In the genomic region with DNA sequence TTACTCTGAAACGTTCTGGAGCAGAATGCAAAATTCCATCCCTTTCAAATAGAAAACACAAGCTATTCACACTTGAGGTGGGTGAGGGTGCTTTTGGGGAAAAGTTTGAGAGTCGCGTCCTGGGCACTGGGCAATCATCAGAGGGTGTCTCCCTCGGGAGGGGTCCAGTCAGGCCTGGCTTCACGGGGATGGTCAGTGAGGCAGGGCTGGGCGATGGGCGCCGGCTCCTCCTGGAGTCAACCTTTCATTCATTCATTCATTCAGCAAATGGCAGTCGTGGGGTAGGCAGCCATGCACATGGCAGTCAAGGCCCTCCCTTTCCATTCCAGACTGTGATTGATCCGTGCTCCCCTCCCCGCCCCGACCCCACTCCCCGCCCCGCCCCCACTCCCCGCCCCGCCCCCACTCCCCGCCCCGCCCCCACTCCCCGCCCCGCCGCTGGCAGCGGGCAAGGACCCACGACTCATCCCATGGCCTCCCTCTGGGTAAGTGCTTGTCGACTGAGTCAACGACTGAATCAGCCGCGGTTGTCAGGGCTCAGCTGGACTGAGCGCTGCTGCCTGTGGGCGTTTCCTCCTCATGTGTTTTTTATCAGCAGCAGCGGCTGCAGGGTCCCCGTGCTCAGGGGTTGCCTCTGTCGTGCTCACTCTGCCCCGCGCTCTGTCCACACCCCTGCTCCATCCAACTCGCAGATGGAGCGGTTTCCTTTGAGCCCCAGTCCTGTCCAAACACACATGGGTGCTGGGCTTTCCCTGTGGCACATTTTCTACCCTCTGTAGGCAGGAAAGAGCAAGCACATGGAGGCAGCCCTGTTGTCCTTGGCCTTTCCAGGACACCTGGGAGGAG, we compare ENCODE assay signal across 1 cellular context.
TF ChIP-seq lines count a peak whose summit lies in the region.

No MANE protein-coding gene starts in this region.

TF ChIP-seq in HepG2, 621 proteins besides CTCF, POLR2A, EP300 and RAD21 (continued from another document and continues in another):
- TF ChIP-seq FOXA1 (IDR thresholded peaks at IDR 0.05) (no peak), FOXA1 (CRISPR knock-in tag; IDR thresholded peaks at IDR 0.05) (no peak), ZNF24 (IDR thresholded peaks at IDR 0.05) (0 out of 2 replicates have a peak, but pooled peaks have one; percentile 70), RARA (CRISPR knock-in tag; IDR thresholded peaks at IDR 0.05) (no peak; the same call in 1 of the 2 replicates), XBP1 (CRISPR knock-in tag; IDR thresholded peaks at IDR 0.05) (no peak), HDAC2 (CRISPR knock-in tag; IDR thresholded peaks at IDR 0.05) (no peak), ZNF883 (CRISPR knock-in tag; IDR thresholded peaks at IDR 0.05; ENCODE audit: not compliant biosample characterization) (no peak), ZFP90 (CRISPR knock-in tag; IDR thresholded peaks at IDR 0.05; ENCODE audit: borderline replicate concordance) (no peak), SALL1 (CRISPR knock-in tag; IDR thresholded peaks at IDR 0.05) (peak; percentile 15; the same call in 1 of the 2 replicates), FOSL2 (CRISPR knock-in tag; IDR thresholded peaks at IDR 0.05) (peak; percentile 58; the same call in 1 of the 2 replicates), MEIS2 (CRISPR knock-in tag; IDR thresholded peaks at IDR 0.05) (0 out of 2 replicates have a peak, but pooled peaks have one; percentile 23), IRF2 (CRISPR knock-in tag; IDR thresholded peaks at IDR 0.05) (no peak), ZNF232 (CRISPR knock-in tag; IDR thresholded peaks at IDR 0.05; ENCODE audit: borderline replicate concordance) (no peak), CBX2 (IDR thresholded peaks at IDR 0.05; ENCODE audit: low read depth, low read length) (no peak), CBX2 (CRISPR knock-in tag; IDR thresholded peaks at IDR 0.05; ENCODE audit: low read depth) (no peak), ZNF577 (CRISPR knock-in tag; IDR thresholded peaks at IDR 0.05; ENCODE audit: borderline replicate concordance, low read depth) (no peak), KDM2A (CRISPR knock-in tag; IDR thresholded peaks at IDR 0.05; ENCODE audit: borderline replicate concordance, low read depth) (no peak), ZBTB1 (CRISPR knock-in tag; IDR thresholded peaks at IDR 0.05; ENCODE audit: borderline replicate concordance) (no peak), SATB2 (CRISPR knock-in tag; IDR thresholded peaks at IDR 0.05) (no peak), PHF8 (CRISPR knock-in tag; IDR thresholded peaks at IDR 0.05) (0 out of 2 replicates have a peak, but pooled peaks have one; percentile 15), ZNF879 (CRISPR knock-in tag; IDR thresholded peaks at IDR 0.05) (no peak), ZNF3 (CRISPR knock-in tag; IDR thresholded peaks at IDR 0.05) (peak; percentile 70), RBM22 (optimal IDR thresholded peaks at IDR 0.05; ENCODE audit: low read length) (no peak)
- TF ChIP-seq, protein P1, sequence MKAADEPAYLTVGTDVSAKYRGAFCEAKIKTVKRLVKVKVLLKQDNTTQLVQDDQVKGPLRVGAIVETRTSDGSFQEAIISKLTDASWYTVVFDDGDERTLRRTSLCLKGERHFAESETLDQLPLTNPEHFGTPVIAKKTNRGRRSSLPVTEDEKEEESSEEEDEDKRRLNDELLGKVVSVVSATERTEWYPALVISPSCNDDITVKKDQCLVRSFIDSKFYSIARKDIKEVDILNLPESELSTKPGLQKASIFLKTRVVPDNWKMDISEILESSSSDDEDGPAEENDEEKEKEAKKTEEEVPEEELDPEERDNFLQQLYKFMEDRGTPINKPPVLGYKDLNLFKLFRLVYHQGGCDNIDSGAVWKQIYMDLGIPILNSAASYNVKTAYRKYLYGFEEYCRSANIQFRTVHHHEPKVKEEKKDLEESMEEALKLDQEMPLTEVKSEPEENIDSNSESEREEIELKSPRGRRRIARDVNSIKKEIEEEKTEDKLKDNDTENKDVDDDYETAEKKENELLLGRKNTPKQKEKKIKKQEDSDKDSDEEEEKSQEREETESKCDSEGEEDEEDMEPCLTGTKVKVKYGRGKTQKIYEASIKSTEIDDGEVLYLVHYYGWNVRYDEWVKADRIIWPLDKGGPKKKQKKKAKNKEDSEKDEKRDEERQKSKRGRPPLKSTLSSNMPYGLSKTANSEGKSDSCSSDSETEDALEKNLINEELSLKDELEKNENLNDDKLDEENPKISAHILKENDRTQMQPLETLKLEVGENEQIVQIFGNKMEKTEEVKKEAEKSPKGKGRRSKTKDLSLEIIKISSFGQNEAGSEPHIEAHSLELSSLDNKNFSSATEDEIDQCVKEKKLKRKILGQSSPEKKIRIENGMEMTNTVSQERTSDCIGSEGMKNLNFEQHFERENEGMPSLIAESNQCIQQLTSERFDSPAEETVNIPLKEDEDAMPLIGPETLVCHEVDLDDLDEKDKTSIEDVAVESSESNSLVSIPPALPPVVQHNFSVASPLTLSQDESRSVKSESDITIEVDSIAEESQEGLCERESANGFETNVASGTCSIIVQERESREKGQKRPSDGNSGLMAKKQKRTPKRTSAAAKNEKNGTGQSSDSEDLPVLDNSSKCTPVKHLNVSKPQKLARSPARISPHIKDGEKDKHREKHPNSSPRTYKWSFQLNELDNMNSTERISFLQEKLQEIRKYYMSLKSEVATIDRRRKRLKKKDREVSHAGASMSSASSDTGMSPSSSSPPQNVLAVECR (CRISPR knock-in tag; IDR thresholded peaks at IDR 0.05; ENCODE audit: borderline replicate concordance), result peak; percentile 14; the same call in 1 of the 2 replicates
- TF ChIP-seq, protein P2, sequence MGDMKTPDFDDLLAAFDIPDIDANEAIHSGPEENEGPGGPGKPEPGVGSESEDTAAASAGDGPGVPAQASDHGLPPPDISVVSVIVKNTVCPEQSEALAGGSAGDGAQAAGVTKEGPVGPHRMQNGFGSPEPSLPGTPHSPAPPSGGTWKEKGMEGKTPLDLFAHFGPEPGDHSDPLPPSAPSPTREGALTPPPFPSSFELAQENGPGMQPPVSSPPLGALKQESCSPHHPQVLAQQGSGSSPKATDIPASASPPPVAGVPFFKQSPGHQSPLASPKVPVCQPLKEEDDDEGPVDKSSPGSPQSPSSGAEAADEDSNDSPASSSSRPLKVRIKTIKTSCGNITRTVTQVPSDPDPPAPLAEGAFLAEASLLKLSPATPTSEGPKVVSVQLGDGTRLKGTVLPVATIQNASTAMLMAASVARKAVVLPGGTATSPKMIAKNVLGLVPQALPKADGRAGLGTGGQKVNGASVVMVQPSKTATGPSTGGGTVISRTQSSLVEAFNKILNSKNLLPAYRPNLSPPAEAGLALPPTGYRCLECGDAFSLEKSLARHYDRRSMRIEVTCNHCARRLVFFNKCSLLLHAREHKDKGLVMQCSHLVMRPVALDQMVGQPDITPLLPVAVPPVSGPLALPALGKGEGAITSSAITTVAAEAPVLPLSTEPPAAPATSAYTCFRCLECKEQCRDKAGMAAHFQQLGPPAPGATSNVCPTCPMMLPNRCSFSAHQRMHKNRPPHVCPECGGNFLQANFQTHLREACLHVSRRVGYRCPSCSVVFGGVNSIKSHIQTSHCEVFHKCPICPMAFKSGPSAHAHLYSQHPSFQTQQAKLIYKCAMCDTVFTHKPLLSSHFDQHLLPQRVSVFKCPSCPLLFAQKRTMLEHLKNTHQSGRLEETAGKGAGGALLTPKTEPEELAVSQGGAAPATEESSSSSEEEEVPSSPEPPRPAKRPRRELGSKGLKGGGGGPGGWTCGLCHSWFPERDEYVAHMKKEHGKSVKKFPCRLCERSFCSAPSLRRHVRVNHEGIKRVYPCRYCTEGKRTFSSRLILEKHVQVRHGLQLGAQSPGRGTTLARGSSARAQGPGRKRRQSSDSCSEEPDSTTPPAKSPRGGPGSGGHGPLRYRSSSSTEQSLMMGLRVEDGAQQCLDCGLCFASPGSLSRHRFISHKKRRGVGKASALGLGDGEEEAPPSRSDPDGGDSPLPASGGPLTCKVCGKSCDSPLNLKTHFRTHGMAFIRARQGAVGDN (CRISPR knock-in tag; IDR thresholded peaks at IDR 0.05), result peak; percentile 36; the same call in 1 of the 2 replicates
- TF ChIP-seq, protein P3, sequence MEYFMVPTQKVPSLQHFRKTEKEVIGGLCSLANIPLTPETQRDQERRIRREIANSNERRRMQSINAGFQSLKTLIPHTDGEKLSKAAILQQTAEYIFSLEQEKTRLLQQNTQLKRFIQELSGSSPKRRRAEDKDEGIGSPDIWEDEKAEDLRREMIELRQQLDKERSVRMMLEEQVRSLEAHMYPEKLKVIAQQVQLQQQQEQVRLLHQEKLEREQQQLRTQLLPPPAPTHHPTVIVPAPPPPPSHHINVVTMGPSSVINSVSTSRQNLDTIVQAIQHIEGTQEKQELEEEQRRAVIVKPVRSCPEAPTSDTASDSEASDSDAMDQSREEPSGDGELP (IDR thresholded peaks at IDR 0.05; ENCODE audit: borderline replicate concordance, low read depth), result peak; percentile 68; the same call in 1 of the 2 replicates
- TF ChIP-seq, protein P4, sequence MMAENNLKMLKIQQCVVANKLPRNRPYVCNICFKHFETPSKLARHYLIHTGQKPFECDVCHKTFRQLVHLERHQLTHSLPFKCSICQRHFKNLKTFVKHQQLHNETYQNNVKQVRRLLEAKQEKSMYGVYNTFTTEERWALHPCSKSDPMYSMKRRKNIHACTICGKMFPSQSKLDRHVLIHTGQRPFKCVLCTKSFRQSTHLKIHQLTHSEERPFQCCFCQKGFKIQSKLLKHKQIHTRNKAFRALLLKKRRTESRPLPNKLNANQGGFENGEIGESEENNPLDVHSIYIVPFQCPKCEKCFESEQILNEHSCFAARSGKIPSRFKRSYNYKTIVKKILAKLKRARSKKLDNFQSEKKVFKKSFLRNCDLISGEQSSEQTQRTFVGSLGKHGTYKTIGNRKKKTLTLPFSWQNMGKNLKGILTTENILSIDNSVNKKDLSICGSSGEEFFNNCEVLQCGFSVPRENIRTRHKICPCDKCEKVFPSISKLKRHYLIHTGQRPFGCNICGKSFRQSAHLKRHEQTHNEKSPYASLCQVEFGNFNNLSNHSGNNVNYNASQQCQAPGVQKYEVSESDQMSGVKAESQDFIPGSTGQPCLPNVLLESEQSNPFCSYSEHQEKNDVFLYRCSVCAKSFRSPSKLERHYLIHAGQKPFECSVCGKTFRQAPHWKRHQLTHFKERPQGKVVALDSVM (CRISPR knock-in tag; IDR thresholded peaks at IDR 0.05), result no peak
- TF ChIP-seq, protein P5, sequence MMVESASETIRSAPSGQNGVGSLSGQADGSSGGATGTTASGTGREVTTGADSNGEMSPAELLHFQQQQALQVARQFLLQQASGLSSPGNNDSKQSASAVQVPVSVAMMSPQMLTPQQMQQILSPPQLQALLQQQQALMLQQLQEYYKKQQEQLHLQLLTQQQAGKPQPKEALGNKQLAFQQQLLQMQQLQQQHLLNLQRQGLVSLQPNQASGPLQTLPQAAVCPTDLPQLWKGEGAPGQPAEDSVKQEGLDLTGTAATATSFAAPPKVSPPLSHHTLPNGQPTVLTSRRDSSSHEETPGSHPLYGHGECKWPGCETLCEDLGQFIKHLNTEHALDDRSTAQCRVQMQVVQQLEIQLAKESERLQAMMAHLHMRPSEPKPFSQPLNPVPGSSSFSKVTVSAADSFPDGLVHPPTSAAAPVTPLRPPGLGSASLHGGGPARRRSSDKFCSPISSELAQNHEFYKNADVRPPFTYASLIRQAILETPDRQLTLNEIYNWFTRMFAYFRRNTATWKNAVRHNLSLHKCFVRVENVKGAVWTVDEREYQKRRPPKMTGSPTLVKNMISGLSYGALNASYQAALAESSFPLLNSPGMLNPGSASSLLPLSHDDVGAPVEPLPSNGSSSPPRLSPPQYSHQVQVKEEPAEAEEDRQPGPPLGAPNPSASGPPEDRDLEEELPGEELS (CRISPR knock-in tag; IDR thresholded peaks at IDR 0.05), result no peak
- TF ChIP-seq, protein P6, sequence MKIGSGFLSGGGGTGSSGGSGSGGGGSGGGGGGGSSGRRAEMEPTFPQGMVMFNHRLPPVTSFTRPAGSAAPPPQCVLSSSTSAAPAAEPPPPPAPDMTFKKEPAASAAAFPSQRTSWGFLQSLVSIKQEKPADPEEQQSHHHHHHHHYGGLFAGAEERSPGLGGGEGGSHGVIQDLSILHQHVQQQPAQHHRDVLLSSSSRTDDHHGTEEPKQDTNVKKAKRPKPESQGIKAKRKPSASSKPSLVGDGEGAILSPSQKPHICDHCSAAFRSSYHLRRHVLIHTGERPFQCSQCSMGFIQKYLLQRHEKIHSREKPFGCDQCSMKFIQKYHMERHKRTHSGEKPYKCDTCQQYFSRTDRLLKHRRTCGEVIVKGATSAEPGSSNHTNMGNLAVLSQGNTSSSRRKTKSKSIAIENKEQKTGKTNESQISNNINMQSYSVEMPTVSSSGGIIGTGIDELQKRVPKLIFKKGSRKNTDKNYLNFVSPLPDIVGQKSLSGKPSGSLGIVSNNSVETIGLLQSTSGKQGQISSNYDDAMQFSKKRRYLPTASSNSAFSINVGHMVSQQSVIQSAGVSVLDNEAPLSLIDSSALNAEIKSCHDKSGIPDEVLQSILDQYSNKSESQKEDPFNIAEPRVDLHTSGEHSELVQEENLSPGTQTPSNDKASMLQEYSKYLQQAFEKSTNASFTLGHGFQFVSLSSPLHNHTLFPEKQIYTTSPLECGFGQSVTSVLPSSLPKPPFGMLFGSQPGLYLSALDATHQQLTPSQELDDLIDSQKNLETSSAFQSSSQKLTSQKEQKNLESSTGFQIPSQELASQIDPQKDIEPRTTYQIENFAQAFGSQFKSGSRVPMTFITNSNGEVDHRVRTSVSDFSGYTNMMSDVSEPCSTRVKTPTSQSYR (CRISPR knock-in tag; IDR thresholded peaks at IDR 0.05; ENCODE audit: borderline replicate concordance), result peak; percentile 28; the same call in 1 of the 2 replicates
- TF ChIP-seq, protein P7, sequence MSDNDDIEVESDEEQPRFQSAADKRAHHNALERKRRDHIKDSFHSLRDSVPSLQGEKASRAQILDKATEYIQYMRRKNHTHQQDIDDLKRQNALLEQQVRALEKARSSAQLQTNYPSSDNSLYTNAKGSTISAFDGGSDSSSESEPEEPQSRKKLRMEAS (IDR thresholded peaks at IDR 0.05), result peak; percentile 40
- TF ChIP-seq, protein P8, sequence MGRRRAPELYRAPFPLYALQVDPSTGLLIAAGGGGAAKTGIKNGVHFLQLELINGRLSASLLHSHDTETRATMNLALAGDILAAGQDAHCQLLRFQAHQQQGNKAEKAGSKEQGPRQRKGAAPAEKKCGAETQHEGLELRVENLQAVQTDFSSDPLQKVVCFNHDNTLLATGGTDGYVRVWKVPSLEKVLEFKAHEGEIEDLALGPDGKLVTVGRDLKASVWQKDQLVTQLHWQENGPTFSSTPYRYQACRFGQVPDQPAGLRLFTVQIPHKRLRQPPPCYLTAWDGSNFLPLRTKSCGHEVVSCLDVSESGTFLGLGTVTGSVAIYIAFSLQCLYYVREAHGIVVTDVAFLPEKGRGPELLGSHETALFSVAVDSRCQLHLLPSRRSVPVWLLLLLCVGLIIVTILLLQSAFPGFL (CRISPR knock-in tag; IDR thresholded peaks at IDR 0.05), result no peak
- TF ChIP-seq, protein P9, sequence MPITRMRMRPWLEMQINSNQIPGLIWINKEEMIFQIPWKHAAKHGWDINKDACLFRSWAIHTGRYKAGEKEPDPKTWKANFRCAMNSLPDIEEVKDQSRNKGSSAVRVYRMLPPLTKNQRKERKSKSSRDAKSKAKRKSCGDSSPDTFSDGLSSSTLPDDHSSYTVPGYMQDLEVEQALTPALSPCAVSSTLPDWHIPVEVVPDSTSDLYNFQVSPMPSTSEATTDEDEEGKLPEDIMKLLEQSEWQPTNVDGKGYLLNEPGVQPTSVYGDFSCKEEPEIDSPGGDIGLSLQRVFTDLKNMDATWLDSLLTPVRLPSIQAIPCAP (CRISPR knock-in tag; IDR thresholded peaks at IDR 0.05; ENCODE audit: low read depth), result no peak
- TF ChIP-seq, protein P10, sequence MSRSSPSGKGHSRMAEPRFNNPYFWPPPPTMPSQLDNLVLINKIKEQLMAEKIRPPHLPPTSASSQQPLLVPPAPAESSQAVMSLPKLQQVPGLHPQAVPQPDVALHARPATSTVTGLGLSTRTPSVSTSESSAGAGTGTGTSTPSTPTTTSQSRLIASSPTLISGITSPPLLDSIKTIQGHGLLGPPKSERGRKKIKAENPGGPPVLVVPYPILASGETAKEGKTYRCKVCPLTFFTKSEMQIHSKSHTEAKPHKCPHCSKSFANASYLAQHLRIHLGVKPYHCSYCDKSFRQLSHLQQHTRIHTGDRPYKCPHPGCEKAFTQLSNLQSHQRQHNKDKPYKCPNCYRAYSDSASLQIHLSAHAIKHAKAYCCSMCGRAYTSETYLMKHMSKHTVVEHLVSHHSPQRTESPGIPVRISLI (CRISPR knock-in tag; IDR thresholded peaks at IDR 0.05; ENCODE audit: borderline replicate concordance), result no peak
